Comparison of ENCODE assay signal across 8 cellular contexts in genomic region chr1:72757843-72758242, GRCh38.
"Had no signal": no experiment of that assay in that cellular context is flagged by ENCODE, and none has a peak within 500 bp of the region (broad histone marks: within the 10 kb centered on the region; RNA-seq: fewer than 3 reads in every experiment).

No MANE protein-coding gene starts in this region.

- ATAC-seq: GM12878 had no signal

- H3K4me3 ChIP-seq: GM12878 had no signal

- FAIRE-seq: G401.6, GM12878, GM12891, GM12892, GM18507, GM19239 had no signal

- DNase-seq: GDM1, GF-D8 had no signal
